ENCODE assay signal across 1 cellular context in the genomic region with DNA sequence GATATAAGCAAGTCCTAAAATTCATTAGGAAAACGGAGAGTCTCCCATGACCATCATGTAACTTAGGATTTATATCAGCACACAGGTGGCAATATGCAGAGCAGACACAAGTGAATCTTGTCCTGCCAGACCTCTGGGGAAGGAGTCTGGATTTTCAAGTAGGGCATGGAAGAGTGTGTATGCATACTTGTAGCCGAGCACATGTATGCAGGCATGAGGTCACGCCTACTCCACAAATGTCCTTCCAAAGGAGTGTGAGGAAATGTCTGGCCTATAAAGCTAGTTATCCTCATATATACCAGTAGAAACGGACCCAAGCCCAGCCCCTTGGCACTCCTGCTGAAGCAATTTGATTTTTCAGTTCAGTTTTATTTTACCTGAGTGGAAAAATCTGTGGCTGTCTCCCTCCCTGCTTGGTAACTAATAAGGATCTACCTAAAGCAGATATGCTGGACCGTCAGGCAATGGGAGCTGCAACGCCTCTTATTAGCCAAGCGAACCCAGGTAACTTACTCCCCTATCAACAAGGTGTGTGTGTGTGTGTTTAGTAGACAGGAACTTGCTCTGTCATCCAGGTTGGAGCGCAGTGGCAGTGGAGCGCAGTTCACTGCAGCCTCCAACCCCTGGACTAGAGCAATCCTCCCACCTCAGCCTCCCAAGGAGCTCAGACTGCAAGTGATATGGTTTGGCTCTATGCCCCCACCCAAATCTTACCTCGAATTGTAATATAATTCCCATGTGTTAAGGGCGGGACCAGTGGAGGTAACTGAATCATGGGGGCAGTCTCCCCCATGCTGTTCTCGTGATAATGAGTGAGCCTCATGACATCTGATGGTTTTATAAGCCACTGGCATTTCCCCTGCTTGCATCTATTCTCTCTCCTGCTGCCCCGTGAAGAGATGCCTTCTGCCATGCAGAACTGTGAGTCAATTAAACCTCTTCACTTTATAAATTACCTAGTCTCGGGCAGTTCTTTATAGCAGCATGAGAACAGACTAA.
TF ChIP-seq lines count a peak whose summit lies in the region.

No MANE protein-coding gene starts in this region.

TF ChIP-seq in HepG2, 621 proteins besides CTCF, POLR2A, EP300 and RAD21:
- TF ChIP-seq SMARCC2 (IDR thresholded peaks at IDR 0.05): no peak
- TF ChIP-seq, protein P1, sequence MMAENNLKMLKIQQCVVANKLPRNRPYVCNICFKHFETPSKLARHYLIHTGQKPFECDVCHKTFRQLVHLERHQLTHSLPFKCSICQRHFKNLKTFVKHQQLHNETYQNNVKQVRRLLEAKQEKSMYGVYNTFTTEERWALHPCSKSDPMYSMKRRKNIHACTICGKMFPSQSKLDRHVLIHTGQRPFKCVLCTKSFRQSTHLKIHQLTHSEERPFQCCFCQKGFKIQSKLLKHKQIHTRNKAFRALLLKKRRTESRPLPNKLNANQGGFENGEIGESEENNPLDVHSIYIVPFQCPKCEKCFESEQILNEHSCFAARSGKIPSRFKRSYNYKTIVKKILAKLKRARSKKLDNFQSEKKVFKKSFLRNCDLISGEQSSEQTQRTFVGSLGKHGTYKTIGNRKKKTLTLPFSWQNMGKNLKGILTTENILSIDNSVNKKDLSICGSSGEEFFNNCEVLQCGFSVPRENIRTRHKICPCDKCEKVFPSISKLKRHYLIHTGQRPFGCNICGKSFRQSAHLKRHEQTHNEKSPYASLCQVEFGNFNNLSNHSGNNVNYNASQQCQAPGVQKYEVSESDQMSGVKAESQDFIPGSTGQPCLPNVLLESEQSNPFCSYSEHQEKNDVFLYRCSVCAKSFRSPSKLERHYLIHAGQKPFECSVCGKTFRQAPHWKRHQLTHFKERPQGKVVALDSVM (CRISPR knock-in tag; IDR thresholded peaks at IDR 0.05): peak; percentile 44; the same call in 1 of the 2 replicates
